Comparison of ENCODE assay signal across 31 cellular contexts in genomic region chrX:136659174-136659573, GRCh38. TPM values are rescaled to one million over a fixed set of nuclear protein-coding genes. Genes with fewer than 3 reads are reported as not detected.
A peak's percentile ranks its signal among the peaks of the same experiment; 100 is the strongest.
DNase-seq lines count a peak whose midpoint lies in the region; ATAC-seq and TF ChIP-seq lines count a peak whose summit lies in the region.
"Had no signal": no experiment of that assay in that cellular context is flagged by ENCODE, and none has a peak within 500 bp of the region (broad histone marks: within the 10 kb centered on the region; RNA-seq: fewer than 3 reads in every experiment).

No MANE protein-coding gene starts in this region.

- H3K36me3 Mint-ChIP-seq in activated T-cell treated with anti-CD3 and anti-CD28 coated beads, Interleukin-2, amount 50 U/mL, for 24 hours (ENCODE audit: low read depth), result peaks cover 88% of the 10 kb centered on the region
- H3K36me3 Mint-ChIP-seq in activated T-helper 1 cell treated with anti-CD3 and anti-CD28 coated beads, Interleukin-12 subunit alpha, Interleukin-12 subunit beta, Interleukin-2, Interleukin-4 antibody, amounts not matched to agents 30 ng/mL and 10 ng/mL and 1 ng/mL, durations not matched to agents 14 hours and 24 hours and 36 hours (ENCODE audit: low read depth), result peaks cover 74% of the 10 kb centered on the region
- H3K36me3 Mint-ChIP-seq: brain had no signal

- H3K36me3 ChIP-seq in psoas muscle (ENCODE audit: insufficient read depth in 1 of 2, low read depth in 1 of 2) (no peaks in the 10 kb centered on the region), adrenal gland (replicated peaks in 1 of 2) (no peaks in the 10 kb centered on the region)

- H3K27ac ChIP-seq in psoas muscle (no peak overlapping the region), adrenal gland (no peak overlapping the region)
- H3K27ac ChIP-seq: C4-2B had no signal

- H3K4me1 Mint-ChIP-seq in activated T-cell treated with anti-CD3 and anti-CD28 coated beads, Interleukin-2, amount 50 U/mL, for 24 hours (ENCODE audit: low read depth), result peaks cover 84% of the 10 kb centered on the region
- H3K4me1 Mint-ChIP-seq in activated T-helper 1 cell treated with anti-CD3 and anti-CD28 coated beads, Interleukin-12 subunit alpha, Interleukin-12 subunit beta, Interleukin-2, Interleukin-4 antibody, amounts not matched to agents 30 ng/mL and 10 ng/mL and 1 ng/mL, durations not matched to agents 14 hours and 24 hours and 36 hours (ENCODE audit: low read depth), result peaks cover 87% of the 10 kb centered on the region
- H3K4me1 Mint-ChIP-seq: brain had no signal

- peak; percentile 40 to 64 (median 56) for ATAC-seq in psoas muscle
- ATAC-seq: GM23338, left colon, PC-3, right cardiac atrium, Right ventricle myocardium inferior had no signal

- H3K9me3 ChIP-seq in psoas muscle (no peaks in the 10 kb centered on the region), adrenal gland (replicated peaks in 1 of 3) (no peaks in the 10 kb centered on the region)
- H3K9me3 ChIP-seq: spleen had no signal

- TF ChIP-seq CTCF in psoas muscle (IDR thresholded peaks at IDR 0.05), result no peak
- TF ChIP-seq CTCF in adrenal gland (IDR thresholded peaks at IDR 0.05), result no peak

- intact Hi-C loops in activated T-helper 1 cell treated with anti-CD3 and anti-CD28 coated beads, Interleukin-12 subunit alpha, Interleukin-12 subunit beta, Interleukin-2, Interleukin-4 antibody, amounts not matched to agents 30 ng/mL and 10 ng/mL and 1 ng/mL, durations not matched to agents 14 hours and 24 hours and 36 hours (cut with micrococcal nuclease), result loop anchor here (2.0 kb wide), 1 partner anchor 14 kb away; no protein-coding TSS in a partner anchor
- intact Hi-C loops in psoas muscle (cut with DNase I) (no loop called here), adrenal gland (cut with DNase I) (no loop called here)

- no peak for TF ChIP-seq POLR2A in adrenal gland (IDR thresholded peaks at IDR 0.05)

- no peaks in the 10 kb centered on the region for H3K4me1 ChIP-seq in psoas muscle
- no peaks in the 10 kb centered on the region for H3K4me1 ChIP-seq in adrenal gland (replicated peaks in 1 of 2)
- H3K4me1 ChIP-seq: spleen had no signal

- peaks cover 29% of the 10 kb centered on the region for H3K27me3 Mint-ChIP-seq in activated T-cell treated with anti-CD3 and anti-CD28 coated beads, Interleukin-2, amount 50 U/mL, for 24 hours
- no peaks in the 10 kb centered on the region for H3K27me3 Mint-ChIP-seq in activated T-helper 1 cell treated with anti-CD3 and anti-CD28 coated beads, Interleukin-12 subunit alpha, Interleukin-12 subunit beta, Interleukin-2, Interleukin-4 antibody, amounts not matched to agents 30 ng/mL and 10 ng/mL and 1 ng/mL, durations not matched to agents 14 hours and 24 hours and 36 hours (ENCODE audit: insufficient read depth)
- H3K27me3 Mint-ChIP-seq: activated B cell treated with CpG ODN at 0.5 μM for 24 hours had no signal

- H3K4me3 Mint-ChIP-seq in activated T-cell treated with anti-CD3 and anti-CD28 coated beads, Interleukin-2, amount 50 U/mL, for 24 hours, result peak overlapping the region; percentile 83
- peak overlapping the region; percentile 99 for H3K4me3 Mint-ChIP-seq in activated T-helper 1 cell treated with anti-CD3 and anti-CD28 coated beads, Interleukin-12 subunit alpha, Interleukin-12 subunit beta, Interleukin-2, Interleukin-4 antibody, amounts not matched to agents 30 ng/mL and 10 ng/mL and 1 ng/mL, durations not matched to agents 14 hours and 24 hours and 36 hours
- H3K4me3 Mint-ChIP-seq: brain, GM23338, immature natural killer cell, neural crest cell had no signal

- 39 to 61% (median 59%) methylated on average over 9 of the region's 9 CpGs for WGBS in psoas muscle, 3 donors
- 85 to 95% (median 85%) methylated on average over 6 to 9 of the region's 9 CpGs for WGBS in adrenal gland, 4 donors

- no peak for DNase-seq in activated T-cell treated with anti-CD3 and anti-CD28 coated beads, Interleukin-2, amount 50 U/mL, for 24 hours
- DNase-seq in activated T-cell treated with anti-CD3 and anti-CD28 coated beads for 4 hours (no peak), NCI-H2107 (lab: John Stamatoyannopoulos, UW) (peak; percentile 1), psoas muscle (no peak), adrenal gland (no peak), NCI-H187 (lab: John Stamatoyannopoulos, UW) (no peak), GM03348 (ENCODE audit: low spot score) (no peak)
- no peak for DNase-seq in activated T-helper 1 cell treated with anti-CD3 and anti-CD28 coated beads, Interleukin-12 subunit alpha, Interleukin-12 subunit beta, Interleukin-2, Interleukin-4 antibody, amounts not matched to agents 30 ng/mL and 10 ng/mL and 1 ng/mL, durations not matched to agents 14 hours and 24 hours and 36 hours (ENCODE audit: low spot score)
- DNase-seq: activated B cell treated with CpG ODN at 0.5 μM for 24 hours; EL; hypothalamus; immature natural killer cell; left colon; NCI-H1092 treated with DMSO at 0.1 percent for 48 hours; NCI-H187 treated with DMSO at 0.1 percent for 48 hours; NCI-H446; PC-3; right cardiac atrium; spleen; stimulated activated CD4-positive, alpha-beta T cell treated with anti-CD3 and anti-CD28 coated beads, Interleukin-4, amount 100 ng/mL, for 4 hours had no signal

- H3K27me3 ChIP-seq in psoas muscle (ENCODE audit: insufficient read depth in 3 of 3, low read length in 2 of 3) (no peaks in the 10 kb centered on the region), adrenal gland (no peaks in the 10 kb centered on the region)
- H3K27me3 ChIP-seq: spleen had no signal

- H3K27ac Mint-ChIP-seq in activated T-cell treated with anti-CD3 and anti-CD28 coated beads, Interleukin-2, amount 50 U/mL, for 24 hours, result peak overlapping the region; percentile 95
- peak overlapping the region; percentile 94 for H3K27ac Mint-ChIP-seq in activated T-helper 1 cell treated with anti-CD3 and anti-CD28 coated beads, Interleukin-12 subunit alpha, Interleukin-12 subunit beta, Interleukin-2, Interleukin-4 antibody, amounts not matched to agents 30 ng/mL and 10 ng/mL and 1 ng/mL, durations not matched to agents 14 hours and 24 hours and 36 hours
- H3K27ac Mint-ChIP-seq: activated B cell treated with CpG ODN at 0.5 μM for 24 hours, brain, GM23338, immature natural killer cell had no signal

- H3K4me3 ChIP-seq in psoas muscle, result no peak overlapping the region
- H3K4me3 ChIP-seq in adrenal gland, result no peak overlapping the region
- H3K4me3 ChIP-seq: GM23338, spleen had no signal

- no peaks in the 10 kb centered on the region for H3K9me3 Mint-ChIP-seq in activated T-cell treated with anti-CD3 and anti-CD28 coated beads, Interleukin-2, amount 50 U/mL, for 24 hours
- peaks cover 5% of the 10 kb centered on the region for H3K9me3 Mint-ChIP-seq in activated T-helper 1 cell treated with anti-CD3 and anti-CD28 coated beads, Interleukin-12 subunit alpha, Interleukin-12 subunit beta, Interleukin-2, Interleukin-4 antibody, amounts not matched to agents 30 ng/mL and 10 ng/mL and 1 ng/mL, durations not matched to agents 14 hours and 24 hours and 36 hours
- H3K9me3 Mint-ChIP-seq: activated B cell treated with CpG ODN at 0.5 μM for 24 hours, immature natural killer cell had no signal

RNA-seq across cellular contexts. Expression of gene CD40LG, which starts 11.2 kb away (rescaled TPM):
- 261 and 272 TPM in 2 replicates for total RNA-seq in activated T-helper 1 cell treated with anti-CD3 and anti-CD28 coated beads, Interleukin-12 subunit alpha, Interleukin-12 subunit beta, Interleukin-2, Interleukin-4 antibody, amounts not matched to agents 30 ng/mL and 10 ng/mL and 1 ng/mL, durations not matched to agents 14 hours and 24 hours and 36 hours
- total RNA-seq in psoas muscle, result under 1 TPM in 1 of 4 donors, not detected in 3; 0.25 TPM
- polyA plus RNA-seq in psoas muscle, result not detected
- total RNA-seq in adrenal gland, result under 1 TPM in 4 of 8 donors, not detected in 4; 0.23 to 0.78 (median 0.33) TPM
- polyA plus RNA-seq in adrenal gland, result under 1 TPM in 2 of 3 donors, not detected in 1; 0.07 TPM
- total RNA-seq: activated B cell treated with CpG ODN at 0.5 μM for 24 hours, chondrocyte, endothelial cell of umbilical vein, GM23338, HT1080, M059J, neural crest cell, PC-3, Right ventricle myocardium inferior, temporal lobe, urinary bladder had no signal
- polyA plus RNA-seq: endothelial cell of umbilical vein, GM23338, right cardiac atrium had no signal

Comparison
In these comparisons a context has a peak if more than half of its experiments do, and no peak if none do; other contexts are left out.
1. RNA of gene CD40LG, which starts 11.2 kb away (total RNA-seq): 261 to 272 TPM in activated T-helper 1 cell treated with anti-CD3 and anti-CD28 coated beads, Interleukin-12 subunit alpha, Interleukin-12 subunit beta, Interleukin-2, Interleukin-4 antibody, amounts not matched to agents 30 ng/mL and 10 ng/mL and 1 ng/mL, durations not matched to agents 14 hours and 24 hours and 36 hours; 0.23 to 0.78 TPM in adrenal gland and 0.25 TPM in psoas muscle; every median in the first group is over 100 times any median in the second.